Comparison of ENCODE assay signal across 22 cellular contexts in genomic region chr1:92475029-92475428, GRCh38. TPM values are rescaled to one million over a fixed set of nuclear protein-coding genes. Genes with fewer than 3 reads are reported as not detected.
DNase-seq lines count a peak whose midpoint lies in the region; ATAC-seq, FAIRE-seq and TF ChIP-seq lines count a peak whose summit lies in the region.
"Had no signal": no experiment of that assay in that cellular context is flagged by ENCODE, and none has a peak within 500 bp of the region (broad histone marks: within the 10 kb centered on the region; RNA-seq: fewer than 3 reads in every experiment).

No MANE protein-coding gene starts in this region.

- CTCF ChIA-PET in naive thymus-derived CD4-positive, alpha-beta T cell (lab: Charles Lee): interaction anchor here (2.1 to 2.3 kb wide), 2 partner anchors 8 to 10 kb away, joined by 6 to 10 read pairs; no protein-coding TSS in a partner anchor

- peak overlapping the region; percentile 3 for H3K27ac ChIP-seq in naive thymus-derived CD4-positive, alpha-beta T cell (ENCODE audit: low read depth, low read length)
- H3K27ac ChIP-seq: heart right ventricle, pancreas, right atrium auricular region had no signal

- peak overlapping the region; percentile 89 for H3K27ac Mint-ChIP-seq in activated CD4-positive, alpha-beta T cell treated with anti-CD3 and anti-CD28 coated beads, Interleukin-2, amount 10 ng/mL, durations not matched to agents 24 days and 14 days
- peak overlapping the region; percentile 78 for H3K27ac Mint-ChIP-seq in activated T-helper 1 cell treated with anti-CD3 and anti-CD28 coated beads, Interleukin-12 subunit alpha, Interleukin-12 subunit beta, Interleukin-2, Interleukin-4 antibody, amounts not matched to agents 30 ng/mL and 10 ng/mL and 1 ng/mL, durations not matched to agents 14 hours and 24 hours and 36 hours
- peak overlapping the region in 8 of 9 donors; percentile 55 to 92 (median 84) for H3K27ac Mint-ChIP-seq in naive thymus-derived CD4-positive, alpha-beta T cell
- H3K27ac Mint-ChIP-seq in HFFc6: no peak overlapping the region
- H3K27ac Mint-ChIP-seq: IgD-negative memory B cell, naive B cell had no signal

- no peak for ATAC-seq in naive thymus-derived CD4-positive, alpha-beta T cell
- ATAC-seq: heart right ventricle, left lobe of liver, pancreas had no signal

- H3K4me1 Mint-ChIP-seq in activated CD4-positive, alpha-beta T cell treated with anti-CD3 and anti-CD28 coated beads, Interleukin-2, amount 10 ng/mL, durations not matched to agents 24 days and 14 days: peaks cover 75% of the 10 kb centered on the region
- H3K4me1 Mint-ChIP-seq in activated T-helper 1 cell treated with anti-CD3 and anti-CD28 coated beads, Interleukin-12 subunit alpha, Interleukin-12 subunit beta, Interleukin-2, Interleukin-4 antibody, amounts not matched to agents 30 ng/mL and 10 ng/mL and 1 ng/mL, durations not matched to agents 14 hours and 24 hours and 36 hours (ENCODE audit: low read depth): peaks cover 88% of the 10 kb centered on the region
- H3K4me1 Mint-ChIP-seq in naive thymus-derived CD4-positive, alpha-beta T cell: peaks cover 24 to 88% (median 68%) of the 10 kb centered on the region in 7 donors
- H3K4me1 Mint-ChIP-seq in HFFc6 (ENCODE audit: low read depth): peaks cover 6% of the 10 kb centered on the region

- TF ChIP-seq CTCF in HFFc6 (IDR thresholded peaks at IDR 0.05) (no peak), foreskin fibroblast (IDR thresholded peaks at IDR 0.05; ENCODE audit: low read depth, low read length) (no peak)

- peaks cover 0 to 4% (median 0%) of the 10 kb centered on the region in 3 experiments for H3K36me3 ChIP-seq in naive thymus-derived CD4-positive, alpha-beta T cell (ENCODE audit: control insufficient read depth in 2 of 3, insufficient read depth in 3 of 3, low read length in 3 of 3)
- H3K36me3 ChIP-seq: BE2C, heart right ventricle, MG63, pancreas, right atrium auricular region had no signal

- H3K4me1 ChIP-seq in naive thymus-derived CD4-positive, alpha-beta T cell (ENCODE audit: control insufficient read depth in 2 of 2, insufficient read depth in 2 of 2, low read length in 2 of 2): peaks cover 19 to 59% of the 10 kb centered on the region in 2 donors
- H3K4me1 ChIP-seq: BE2C, pancreas, right atrium auricular region had no signal

- POLR2A ChIA-PET in naive thymus-derived CD4-positive, alpha-beta T cell (lab: Charles Lee): interaction anchor here (1.4 to 4.8 kb wide), 3 partner anchors 8 to 12 kb away, joined by 4 to 39 read pairs (median 8); partner anchors contain the start of gene GFI1

- TF ChIP-seq POLR2A in GM12892 (IDR thresholded peaks at IDR 0.05; ENCODE audit: low read depth, low read length): no peak

- H3K4me3 Mint-ChIP-seq in activated CD4-positive, alpha-beta T cell treated with anti-CD3 and anti-CD28 coated beads, Interleukin-2, amount 10 ng/mL, durations not matched to agents 24 days and 14 days: peak overlapping the region; percentile 48
- H3K4me3 Mint-ChIP-seq in activated T-helper 1 cell treated with anti-CD3 and anti-CD28 coated beads, Interleukin-12 subunit alpha, Interleukin-12 subunit beta, Interleukin-2, Interleukin-4 antibody, amounts not matched to agents 30 ng/mL and 10 ng/mL and 1 ng/mL, durations not matched to agents 14 hours and 24 hours and 36 hours: peak overlapping the region; percentile 71
- peak overlapping the region in 1 of 10 donors; percentile 40 for H3K4me3 Mint-ChIP-seq in naive thymus-derived CD4-positive, alpha-beta T cell
- no peak overlapping the region for H3K4me3 Mint-ChIP-seq in HFFc6
- H3K4me3 Mint-ChIP-seq: IgD-negative memory B cell, naive B cell had no signal

- peak; percentile 54 for FAIRE-seq in GM12892 (lab: Jason Lieb, UNC)
- FAIRE-seq: A204.1, pancreas had no signal

- H3K27me3 Mint-ChIP-seq in activated CD4-positive, alpha-beta T cell treated with anti-CD3 and anti-CD28 coated beads, Interleukin-2, amount 10 ng/mL, durations not matched to agents 24 days and 14 days: no peaks in the 10 kb centered on the region
- no peaks in the 10 kb centered on the region for H3K27me3 Mint-ChIP-seq in activated T-helper 1 cell treated with anti-CD3 and anti-CD28 coated beads, Interleukin-12 subunit alpha, Interleukin-12 subunit beta, Interleukin-2, Interleukin-4 antibody, amounts not matched to agents 30 ng/mL and 10 ng/mL and 1 ng/mL, durations not matched to agents 14 hours and 24 hours and 36 hours (ENCODE audit: insufficient read depth)
- no peaks in the 10 kb centered on the region for H3K27me3 Mint-ChIP-seq in naive thymus-derived CD4-positive, alpha-beta T cell
- peaks cover 38% of the 10 kb centered on the region for H3K27me3 Mint-ChIP-seq in HFFc6 (ENCODE audit: insufficient read depth)

- H3K36me3 Mint-ChIP-seq in activated CD4-positive, alpha-beta T cell treated with anti-CD3 and anti-CD28 coated beads, Interleukin-2, amount 10 ng/mL, durations not matched to agents 24 days and 14 days (ENCODE audit: low read depth): peaks cover 90% of the 10 kb centered on the region
- peaks cover 80% of the 10 kb centered on the region for H3K36me3 Mint-ChIP-seq in activated T-helper 1 cell treated with anti-CD3 and anti-CD28 coated beads, Interleukin-12 subunit alpha, Interleukin-12 subunit beta, Interleukin-2, Interleukin-4 antibody, amounts not matched to agents 30 ng/mL and 10 ng/mL and 1 ng/mL, durations not matched to agents 14 hours and 24 hours and 36 hours (ENCODE audit: low read depth)
- peaks cover 2 to 66% (median 25%) of the 10 kb centered on the region in 5 donors for H3K36me3 Mint-ChIP-seq in naive thymus-derived CD4-positive, alpha-beta T cell
- H3K36me3 Mint-ChIP-seq in HFFc6 (ENCODE audit: low read depth): no peaks in the 10 kb centered on the region
- H3K36me3 Mint-ChIP-seq: IgD-negative memory B cell had no signal

- intact Hi-C loops in activated CD4-positive, alpha-beta T cell treated with anti-CD3 and anti-CD28 coated beads, Interleukin-2, amount 10 ng/mL, durations not matched to agents 24 days and 14 days (cut with micrococcal nuclease): loop anchor here (2.0 kb wide), 2 partner anchors 110 to 160 kb away; no protein-coding TSS in a partner anchor
- intact Hi-C loops in activated T-helper 1 cell treated with anti-CD3 and anti-CD28 coated beads, Interleukin-12 subunit alpha, Interleukin-12 subunit beta, Interleukin-2, Interleukin-4 antibody, amounts not matched to agents 30 ng/mL and 10 ng/mL and 1 ng/mL, durations not matched to agents 14 hours and 24 hours and 36 hours (cut with micrococcal nuclease): loop anchor here (2.0 to 10.0 kb wide), 3 partner anchors 110 to 480 kb away; partner anchors contain the start of gene EVI5
- intact Hi-C loops in naive thymus-derived CD4-positive, alpha-beta T cell (cut with micrococcal nuclease): loop anchor here (2.0 to 5.0 kb wide), 3 partner anchors 16 to 357 kb away; partner anchors contain the start of gene RPL5 (in 1 of the 2)

- no peaks in the 10 kb centered on the region for H3K9me3 ChIP-seq in naive thymus-derived CD4-positive, alpha-beta T cell (ENCODE audit: control insufficient read depth in 2 of 3, low read length in 3 of 3)
- H3K9me3 ChIP-seq: BE2C, heart right ventricle, MG63, pancreas, right atrium auricular region had no signal

- peak; percentile 62 for DNase-seq in activated CD4-positive, alpha-beta T cell treated with anti-CD3 and anti-CD28 coated beads, Interleukin-2, amount 10 ng/mL, durations not matched to agents 24 days and 14 days
- no peak for DNase-seq in activated CD4-positive, alpha-beta T cell treated with anti-CD3 and anti-CD28 coated beads, Interleukin-2, amount 50 U/mL, for 1 hour
- DNase-seq in GM12892 (ENCODE audit: insufficient read length) (no peak), HFFc6 (no peak), foreskin fibroblast (no peak), NCI-H1436 treated with DMSO at 0.1 percent for 48 hours (lab: John Stamatoyannopoulos, UW) (no peak)
- DNase-seq in activated T-helper 1 cell treated with anti-CD3 and anti-CD28 coated beads, Interleukin-12 subunit alpha, Interleukin-12 subunit beta, Interleukin-2, Interleukin-4 antibody, amounts not matched to agents 30 ng/mL and 10 ng/mL and 1 ng/mL, durations not matched to agents 14 hours and 24 hours and 36 hours (ENCODE audit: low spot score): no peak
- DNase-seq in naive thymus-derived CD4-positive, alpha-beta T cell: no peak
- DNase-seq: activated effector memory CD4-positive, alpha-beta T cell treated with Interleukin-2 at 50 U/mL for 16 hours; aorta; BE2C; caudate nucleus; HCEC 1CT; heart right ventricle; MG63; naive B cell; pancreas; stimulated activated CD4-positive, alpha-beta T cell treated with anti-CD3 and anti-CD28 coated beads, Interleukin-4, amount 100 ng/mL, for 24 hours had no signal

- peaks cover 5% of the 10 kb centered on the region for H3K9me3 Mint-ChIP-seq in activated CD4-positive, alpha-beta T cell treated with anti-CD3 and anti-CD28 coated beads, Interleukin-2, amount 10 ng/mL, durations not matched to agents 24 days and 14 days
- no peaks in the 10 kb centered on the region for H3K9me3 Mint-ChIP-seq in activated T-helper 1 cell treated with anti-CD3 and anti-CD28 coated beads, Interleukin-12 subunit alpha, Interleukin-12 subunit beta, Interleukin-2, Interleukin-4 antibody, amounts not matched to agents 30 ng/mL and 10 ng/mL and 1 ng/mL, durations not matched to agents 14 hours and 24 hours and 36 hours
- H3K9me3 Mint-ChIP-seq in naive thymus-derived CD4-positive, alpha-beta T cell: peaks cover 0 to 2% (median 0%) of the 10 kb centered on the region in 11 donors
- no peaks in the 10 kb centered on the region for H3K9me3 Mint-ChIP-seq in HFFc6
- H3K9me3 Mint-ChIP-seq: IgD-negative memory B cell, naive B cell had no signal

- no peaks in the 10 kb centered on the region for H3K27me3 ChIP-seq in naive thymus-derived CD4-positive, alpha-beta T cell (ENCODE audit: control insufficient read depth in 2 of 2, insufficient read depth in 2 of 2, low read length in 2 of 2)
- H3K27me3 ChIP-seq: pancreas had no signal

- no peak overlapping the region for H3K4me3 ChIP-seq in naive thymus-derived CD4-positive, alpha-beta T cell (ENCODE audit: low read length)
- no peak overlapping the region for H3K4me3 ChIP-seq in foreskin fibroblast (ENCODE audit: low read depth in 1 of 2, low read length in 2 of 2)
- H3K4me3 ChIP-seq: heart right ventricle, MG63, pancreas, right atrium auricular region had no signal

RNA-seq across cellular contexts. Expression of gene GFI1, which starts 11.7 kb away (rescaled TPM):
- total RNA-seq in activated CD4-positive, alpha-beta T cell treated with anti-CD3 and anti-CD28 coated beads, Interleukin-2, amount 10 ng/mL, durations not matched to agents 24 days and 14 days: 85.1 and 87.1 TPM in 2 replicates
- polyA plus RNA-seq in GM12892 (2012; ENCODE audit: missing spikeins): 2.8 TPM
- 95.7 and 103 TPM in 2 replicates for total RNA-seq in activated T-helper 1 cell treated with anti-CD3 and anti-CD28 coated beads, Interleukin-12 subunit alpha, Interleukin-12 subunit beta, Interleukin-2, Interleukin-4 antibody, amounts not matched to agents 30 ng/mL and 10 ng/mL and 1 ng/mL, durations not matched to agents 14 hours and 24 hours and 36 hours
- total RNA-seq in naive thymus-derived CD4-positive, alpha-beta T cell: 10 to 100 TPM; 11.5 to 78.8 (median 29.9) TPM
- polyA plus RNA-seq in naive thymus-derived CD4-positive, alpha-beta T cell: 1 to 10 TPM; 3.3 to 7.9 TPM
- total RNA-seq in HFFc6 (2021; fragmentation: NEBNext Ultra II Directional; extraction: Animal tissue kit (Norgen Biotek cat#: 25700)): under 1 TPM in 5 of 6 experiments, not detected in 1; 0.05 to 0.28 (median 0.07) TPM

Comparison
In these comparisons a context has a peak if more than half of its experiments do, and no peak if none do; other contexts are left out.
1. RNA of gene GFI1, which starts 11.7 kb away (total RNA-seq): 95.7 to 103 TPM in activated T-helper 1 cell treated with anti-CD3 and anti-CD28 coated beads, Interleukin-12 subunit alpha, Interleukin-12 subunit beta, Interleukin-2, Interleukin-4 antibody, amounts not matched to agents 30 ng/mL and 10 ng/mL and 1 ng/mL, durations not matched to agents 14 hours and 24 hours and 36 hours, 85.1 to 87.1 TPM in activated CD4-positive, alpha-beta T cell treated with anti-CD3 and anti-CD28 coated beads, Interleukin-2, amount 10 ng/mL, durations not matched to agents 24 days and 14 days and 11.5 to 78.8 TPM in naive thymus-derived CD4-positive, alpha-beta T cell; 0.05 to 0.28 TPM in HFFc6; every median in the first group is over 4 times any median in the second.